In the genomic region with DNA sequence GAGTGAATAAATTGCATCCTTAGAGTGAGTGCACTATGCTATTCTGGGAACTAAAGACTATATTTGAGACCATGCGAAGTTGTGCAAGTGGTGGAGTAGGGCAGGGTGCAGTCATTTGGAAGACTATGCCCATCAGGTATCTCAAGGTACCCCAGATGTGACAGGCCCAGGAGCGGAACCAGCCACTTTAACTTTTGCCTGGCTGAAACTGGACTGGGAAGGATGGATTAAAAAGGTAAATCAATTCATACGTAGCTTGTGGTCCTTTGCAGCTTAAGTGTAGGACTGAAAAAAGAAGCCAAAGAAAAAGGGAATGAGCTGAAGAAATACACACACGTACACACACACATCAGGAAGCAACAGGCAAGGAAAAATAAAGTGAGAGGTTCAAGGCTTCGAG, we compare ENCODE assay signal across 1 cellular context.
TF ChIP-seq lines count a peak whose summit lies in the region.

No MANE protein-coding gene starts in this region.

TF ChIP-seq in K562, 482 proteins besides CTCF, POLR2A, EP300 and RAD21 (continued from another document):
- TF ChIP-seq, protein P1, sequence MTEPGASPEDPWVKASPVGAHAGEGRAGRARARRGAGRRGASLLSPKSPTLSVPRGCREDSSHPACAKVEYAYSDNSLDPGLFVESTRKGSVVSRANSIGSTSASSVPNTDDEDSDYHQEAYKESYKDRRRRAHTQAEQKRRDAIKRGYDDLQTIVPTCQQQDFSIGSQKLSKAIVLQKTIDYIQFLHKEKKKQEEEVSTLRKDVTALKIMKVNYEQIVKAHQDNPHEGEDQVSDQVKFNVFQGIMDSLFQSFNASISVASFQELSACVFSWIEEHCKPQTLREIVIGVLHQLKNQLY (CRISPR knock-in tag; conservative IDR thresholded peaks at IDR 0.05): no peak
- TF ChIP-seq NCOR1 (IDR thresholded peaks at IDR 0.05) (no peak), ZNF324 (CRISPR knock-in tag; IDR thresholded peaks at IDR 0.05) (no peak), NFRKB (IDR thresholded peaks at IDR 0.05; ENCODE audit: low read depth) (no peak)
